In genomic region chr1:203768158-203768725, GRCh38 we compare ENCODE assay signal across 14 cellular contexts. TPM values are rescaled to one million over a fixed set of nuclear protein-coding genes. Genes with fewer than 3 reads are reported as not detected.
DNase-seq lines count a peak whose midpoint lies in the region; ATAC-seq and TF ChIP-seq lines count a peak whose summit lies in the region.
"Had no signal": no experiment of that assay in that cellular context is flagged by ENCODE, and none has a peak within 500 bp of the region (broad histone marks: within the 10 kb centered on the region; RNA-seq: fewer than 3 reads in every experiment).

No MANE protein-coding gene starts in this region.

- peak overlapping the region; percentile 27 for H3K27ac ChIP-seq in CD4-positive, alpha-beta memory T cell (ENCODE audit: low read depth, low read length)
- no peak overlapping the region for H3K27ac ChIP-seq in right lobe of liver
- H3K27ac ChIP-seq: KMS-11, SJSA1 had no signal

- 82% methylated on average over 8 of the region's 11 CpGs for WGBS in right lobe of liver (ENCODE audit: insufficient coverage, low coverage, low lambda C conversion rate, missing lambda C conversion rate)

- H3K9me2 ChIP-seq in Loucy (replicated peaks; ENCODE audit: low read depth, low read length) = no peaks in the 10 kb centered on the region

- H3K36me3 Mint-ChIP-seq in CD4-positive, alpha-beta memory T cell = peaks cover 34 to 48% of the 10 kb centered on the region in 2 donors
- no peaks in the 10 kb centered on the region for H3K36me3 Mint-ChIP-seq in brain
- H3K36me3 Mint-ChIP-seq in naive thymus-derived CD8-positive, alpha-beta T cell = peaks cover 0 to 42% (median 9%) of the 10 kb centered on the region in 3 donors

- TF ChIP-seq CTCF in Loucy (conservative IDR thresholded peaks at IDR 0.05; ENCODE audit: low read length) (no peak), brain (conservative IDR thresholded peaks at IDR 0.05) (no peak), right lobe of liver (IDR thresholded peaks at IDR 0.05) (no peak)

- peak in 3 of 5 donors; percentile 11 to 28 (median 22) for DNase-seq in CD4-positive, alpha-beta memory T cell
- no peak for DNase-seq in naive thymus-derived CD8-positive, alpha-beta T cell
- DNase-seq in right lobe of liver = no peak
- DNase-seq: activated effector memory CD4-positive, alpha-beta T cell treated with Interleukin-2 at 50 U/mL for 16 hours; cerebellar nuclear complex; NCI-H2029 treated with DMSO at 0.1 percent for 48 hours had no signal

- H3K4me2 ChIP-seq in Loucy (ENCODE audit: low read depth, low read length, poor library complexity, severe bottlenecking) = peak overlapping the region; percentile 75
- H3K4me2 ChIP-seq: KMS-11 had no signal

- intact Hi-C loops in CD4-positive, alpha-beta memory T cell (cut with micrococcal nuclease) = loop anchor here (5.0 to 10.0 kb wide), 3 partner anchors 51 to 441 kb away; no protein-coding TSS in a partner anchor
- intact Hi-C loops in right lobe of liver (cut with DNase I) = no loop called here

- POLR2A ChIA-PET in CD4-positive, alpha-beta memory T cell (lab: Charles Lee; ENCODE audit: partially characterized antibody) = interaction anchor here (0.7 to 1.1 kb wide), 3 partner anchors 43 to 739 kb away, joined by 3 to 5 read pairs (median 4); no protein-coding TSS in a partner anchor
- POLR2A ChIA-PET in naive thymus-derived CD8-positive, alpha-beta T cell (lab: Charles Lee) = no interaction called here

- no peaks in the 10 kb centered on the region for H3K9me3 ChIP-seq in CD4-positive, alpha-beta memory T cell (ENCODE audit: control insufficient read depth in 1 of 2, low read length in 2 of 2)
- H3K9me3 ChIP-seq in Loucy (ENCODE audit: insufficient read depth, low read depth, low read length) = no peaks in the 10 kb centered on the region
- H3K9me3 ChIP-seq in right lobe of liver = no peaks in the 10 kb centered on the region
- H3K9me3 ChIP-seq: SJSA1 had no signal

- H3K9ac ChIP-seq in Loucy (ENCODE audit: low read depth, low read length, poor library complexity, severe bottlenecking) = peak overlapping the region; percentile 30
- H3K9ac ChIP-seq: KMS-11 had no signal

- H3K4me1 Mint-ChIP-seq in CD4-positive, alpha-beta memory T cell = peaks cover 34 to 71% (median 49%) of the 10 kb centered on the region in 4 donors
- H3K4me1 Mint-ChIP-seq in brain = peaks cover 20% of the 10 kb centered on the region
- H3K4me1 Mint-ChIP-seq in naive thymus-derived CD8-positive, alpha-beta T cell = peaks cover 23 to 68% (median 66%) of the 10 kb centered on the region in 4 donors

- peak overlapping the region; percentile 7 to 82 (median 72) for H3K4me3 Mint-ChIP-seq in CD4-positive, alpha-beta memory T cell
- H3K4me3 Mint-ChIP-seq in brain = peak overlapping the region in 2 of 5 experiments; percentile 6 to 28
- H3K4me3 Mint-ChIP-seq in naive thymus-derived CD8-positive, alpha-beta T cell = peak overlapping the region; percentile 9 to 74 (median 43)

- H4K20me1 ChIP-seq in Loucy (ENCODE audit: insufficient read depth, low read length, poor library complexity, severe bottlenecking) = no peaks in the 10 kb centered on the region

- peaks cover 41% of the 10 kb centered on the region for H3K4me1 ChIP-seq in CD4-positive, alpha-beta memory T cell (ENCODE audit: insufficient read depth, low read length)
- peaks cover 43% of the 10 kb centered on the region for H3K4me1 ChIP-seq in Loucy (ENCODE audit: insufficient read depth, low read length, poor library complexity, severe bottlenecking)
- peaks cover 0 to 7% (median 2%) of the 10 kb centered on the region in 4 donors for H3K4me1 ChIP-seq in right lobe of liver
- H3K4me1 ChIP-seq: SJSA1 had no signal

- no peak for ATAC-seq in naive thymus-derived CD8-positive, alpha-beta T cell
- ATAC-seq in HG03097 (IDR thresholded peaks at IDR 0.05; ENCODE audit: low FRiP score, unreplicated experiment) = no peak
- ATAC-seq in GM19452 (IDR thresholded peaks at IDR 0.05; ENCODE audit: unreplicated experiment) = no peak
- ATAC-seq in right lobe of liver = no peak
- no peak for ATAC-seq in HG02798 (IDR thresholded peaks at IDR 0.05; ENCODE audit: poor library complexity, unreplicated experiment)

- TF ChIP-seq POLR2A in right lobe of liver (IDR thresholded peaks at IDR 0.05) = no peak

- CTCF ChIA-PET in CD4-positive, alpha-beta memory T cell (lab: Charles Lee; ENCODE audit: partially characterized antibody) = no interaction called here

- H3F3A ChIP-seq in Loucy (ENCODE audit: low read depth) = peaks cover 18% of the 10 kb centered on the region

- peaks cover 33% of the 10 kb centered on the region for H3K79me2 ChIP-seq in Loucy (ENCODE audit: insufficient read depth, low read length)

- no peaks in the 10 kb centered on the region for H3K27me3 Mint-ChIP-seq in CD4-positive, alpha-beta memory T cell
- peaks cover 10% of the 10 kb centered on the region for H3K27me3 Mint-ChIP-seq in brain
- H3K27me3 Mint-ChIP-seq in naive thymus-derived CD8-positive, alpha-beta T cell = no peaks in the 10 kb centered on the region

- H3K4me3 ChIP-seq in CD4-positive, alpha-beta memory T cell (ENCODE audit: low read length in 2 of 2) = no peak overlapping the region
- H3K4me3 ChIP-seq in Loucy (ENCODE audit: low read length, poor library complexity, severe bottlenecking) = peak overlapping the region; percentile 50
- H3K4me3 ChIP-seq in right lobe of liver = no peak overlapping the region
- H3K4me3 ChIP-seq: SJSA1 had no signal

- H3K36me3 ChIP-seq in CD4-positive, alpha-beta memory T cell (ENCODE audit: insufficient read depth, low read length) = peaks cover 23% of the 10 kb centered on the region
- H3K36me3 ChIP-seq in Loucy (ENCODE audit: insufficient read depth, low read length) (no peaks in the 10 kb centered on the region), right lobe of liver (no peaks in the 10 kb centered on the region)
- H3K36me3 ChIP-seq: SJSA1 had no signal

- peak overlapping the region; percentile 43 to 97 (median 94) for H3K27ac Mint-ChIP-seq in CD4-positive, alpha-beta memory T cell
- peak overlapping the region in 4 of 5 experiments; percentile 67 to 93 (median 84) for H3K27ac Mint-ChIP-seq in brain
- H3K27ac Mint-ChIP-seq in naive thymus-derived CD8-positive, alpha-beta T cell = peak overlapping the region; percentile 86 to 94 (median 88)

- H3K9me3 Mint-ChIP-seq in CD4-positive, alpha-beta memory T cell = no peaks in the 10 kb centered on the region
- no peaks in the 10 kb centered on the region for H3K9me3 Mint-ChIP-seq in brain
- H3K9me3 Mint-ChIP-seq in naive thymus-derived CD8-positive, alpha-beta T cell = no peaks in the 10 kb centered on the region

- H2AFZ ChIP-seq in Loucy (ENCODE audit: low read length) = no peak overlapping the region

- no peaks in the 10 kb centered on the region for H3K27me3 ChIP-seq in CD4-positive, alpha-beta memory T cell (ENCODE audit: insufficient read depth, low read length)
- H3K27me3 ChIP-seq in Loucy (ENCODE audit: insufficient read depth, low read length, poor library complexity, severe bottlenecking) = no peaks in the 10 kb centered on the region
- no peaks in the 10 kb centered on the region for H3K27me3 ChIP-seq in right lobe of liver

RNA-seq across cellular contexts. Expression of gene LAX1, which starts 3.3 kb away (rescaled TPM):
- total RNA-seq in CD4-positive, alpha-beta memory T cell = 10 to 100 TPM; 39.5 to 41.2 TPM
- polyA plus RNA-seq in CD4-positive, alpha-beta memory T cell = 10 to 100 TPM in 1 of 2 donors, 1 to 10 TPM in 1; 5.5 to 36.7 TPM
- not detected for polyA plus RNA-seq in brain (ENCODE audit: insufficient read depth, low read depth, low replicate concordance)
- 10 to 100 TPM; 25.1 to 28.0 TPM for total RNA-seq in naive thymus-derived CD8-positive, alpha-beta T cell
- polyA plus RNA-seq in naive thymus-derived CD8-positive, alpha-beta T cell = 10 to 100 TPM; 18.1 to 29.2 (median 18.4) TPM
- total RNA-seq in right lobe of liver = under 1 TPM; 0.06 to 0.47 (median 0.30) TPM
- total RNA-seq: temporal lobe had no signal

RNA-seq across cellular contexts. Expression of gene ZBED6, which starts 27.2 kb away (rescaled TPM):
- total RNA-seq in CD4-positive, alpha-beta memory T cell = 10 to 100 TPM; 26.5 to 29.3 TPM
- under 1 TPM; 0.29 to 0.40 TPM for polyA plus RNA-seq in CD4-positive, alpha-beta memory T cell
- polyA plus RNA-seq in brain (ENCODE audit: insufficient read depth, low read depth, low replicate concordance) = 0.92 TPM
- total RNA-seq in naive thymus-derived CD8-positive, alpha-beta T cell = 10 to 100 TPM; 30.3 to 32.0 TPM
- polyA plus RNA-seq in naive thymus-derived CD8-positive, alpha-beta T cell = 1 to 10 TPM; 1.1 to 1.2 (median 1.1) TPM
- 10 to 100 TPM; 11.8 to 24.1 (median 17.5) TPM for total RNA-seq in right lobe of liver

RNA-seq across cellular contexts. Expression of gene ZC3H11A, which starts 27.2 kb away (rescaled TPM):
- total RNA-seq in CD4-positive, alpha-beta memory T cell = 100 to 1,000 TPM; 132 to 141 TPM
- 10 to 100 TPM; 50.9 to 55.0 TPM for polyA plus RNA-seq in CD4-positive, alpha-beta memory T cell
- polyA plus RNA-seq in brain (ENCODE audit: insufficient read depth, low read depth, low replicate concordance) = 22.6 TPM
- 100 to 1,000 TPM; 133 TPM for total RNA-seq in naive thymus-derived CD8-positive, alpha-beta T cell
- polyA plus RNA-seq in naive thymus-derived CD8-positive, alpha-beta T cell = 10 to 100 TPM; 47.7 to 57.8 (median 50.6) TPM
- total RNA-seq in right lobe of liver = 10 to 100 TPM; 22.8 to 47.7 (median 31.8) TPM

Comparison
In these comparisons a context has a peak if more than half of its experiments do, and no peak if none do; other contexts are left out.
1. DNase-seq: peak in CD4-positive, alpha-beta memory T cell (3 of 5); none in naive thymus-derived CD8-positive, alpha-beta T cell (0 of 10) and right lobe of liver (0 of 3).
2. RNA of gene LAX1, which starts 3.3 kb away (total RNA-seq): 39.5 to 41.2 TPM in CD4-positive, alpha-beta memory T cell and 25.1 to 28.0 TPM in naive thymus-derived CD8-positive, alpha-beta T cell; 0.06 to 0.47 TPM in right lobe of liver; every median in the first group is over 10 times any median in the second.
3. Peak in every context shown above with its lines, with median percentiles within 50 percentile points of each other: H3K27ac Mint-ChIP-seq.